In the genomic region with DNA sequence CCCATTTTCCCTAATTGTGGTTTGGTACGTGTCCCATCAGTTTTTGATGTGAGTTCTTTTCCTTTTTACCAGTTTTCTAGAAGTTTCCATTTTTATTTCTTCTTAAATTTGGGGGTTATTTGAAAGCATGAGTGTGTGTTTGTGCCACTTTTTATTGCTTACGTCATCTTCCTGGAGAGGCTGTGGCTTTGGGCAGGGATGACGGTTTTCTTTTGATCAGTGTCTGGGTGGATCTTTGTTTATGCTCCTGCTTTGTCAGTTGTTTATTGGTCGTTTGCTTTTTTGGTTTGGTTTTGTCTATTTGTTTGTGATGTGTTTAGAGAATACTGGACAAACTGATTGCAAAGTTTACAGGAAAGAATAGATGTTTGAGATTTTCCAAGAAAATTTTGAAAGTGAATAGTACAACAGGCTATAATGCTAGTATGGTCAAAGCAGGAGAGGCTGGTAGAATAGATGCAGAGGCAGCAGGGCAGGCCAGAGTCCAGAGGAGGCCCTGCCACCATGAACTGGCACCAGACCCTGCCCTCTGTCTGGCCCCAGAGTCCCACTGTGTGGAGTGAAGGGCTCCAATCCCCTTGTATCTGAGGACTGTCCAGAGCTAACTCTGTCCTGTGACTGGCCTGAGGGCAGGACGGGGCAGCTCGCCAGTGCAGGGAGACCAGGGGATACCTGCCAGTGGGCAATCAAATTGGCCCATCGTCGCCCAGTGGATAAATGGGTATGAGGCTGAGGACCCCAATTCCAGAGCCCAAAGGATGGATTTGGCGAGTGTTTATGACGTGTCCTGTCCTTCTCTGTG, we compare ENCODE assay signal across 18 cellular contexts. TPM values are rescaled to one million over a fixed set of nuclear protein-coding genes. Genes with fewer than 3 reads are reported as not detected.
A peak's percentile ranks its signal among the peaks of the same experiment; 100 is the strongest.
DNase-seq lines count a peak whose midpoint lies in the region; ATAC-seq and TF ChIP-seq lines count a peak whose summit lies in the region.
"Had no signal": no experiment of that assay in that cellular context is flagged by ENCODE, and none has a peak within 500 bp of the region (broad histone marks: within the 10 kb centered on the region; RNA-seq: fewer than 3 reads in every experiment).

No MANE protein-coding gene starts in this region.

- peak overlapping the region; percentile 27 for H3K27ac Mint-ChIP-seq in activated CD8-positive, alpha-beta T cell treated with anti-CD3 and anti-CD28 coated beads, Interleukin-2, amount 10 ng/mL, durations not matched to agents 7 days and 5 days
- no peak overlapping the region for H3K27ac Mint-ChIP-seq in activated CD8-positive, alpha-beta T cell treated with anti-CD3 and anti-CD28 coated beads for 36 hours
- H3K27ac Mint-ChIP-seq in CD8-positive, alpha-beta memory T cell = peak overlapping the region in 5 of 8 donors; percentile 12 to 94 (median 33)
- peak overlapping the region; percentile 93 for H3K27ac Mint-ChIP-seq in T-helper 17 cell
- H3K27ac Mint-ChIP-seq: endodermal cell had no signal

- peaks cover 8% of the 10 kb centered on the region for H3K27me3 Mint-ChIP-seq in activated CD8-positive, alpha-beta T cell treated with anti-CD3 and anti-CD28 coated beads, Interleukin-2, amount 10 ng/mL, durations not matched to agents 7 days and 5 days (ENCODE audit: low read depth)
- peaks cover 4% of the 10 kb centered on the region for H3K27me3 Mint-ChIP-seq in activated CD8-positive, alpha-beta T cell treated with anti-CD3 and anti-CD28 coated beads for 36 hours
- H3K27me3 Mint-ChIP-seq in CD8-positive, alpha-beta memory T cell = peaks cover 6 to 22% of the 10 kb centered on the region in 2 donors
- H3K27me3 Mint-ChIP-seq in T-helper 17 cell = peaks cover 15% of the 10 kb centered on the region

- no peaks in the 10 kb centered on the region for H3K27me3 ChIP-seq in CD8-positive, alpha-beta memory T cell (ENCODE audit: insufficient read depth, low read length, poor library complexity, severe bottlenecking)
- H3K27me3 ChIP-seq: uterus had no signal

- H3K9me3 ChIP-seq in CD8-positive, alpha-beta memory T cell (ENCODE audit: low read length) = no peaks in the 10 kb centered on the region
- H3K9me3 ChIP-seq in T-helper 17 cell (ENCODE audit: control insufficient read depth, low read length, poor library complexity, severe bottlenecking) = no peaks in the 10 kb centered on the region
- H3K9me3 ChIP-seq: A549, uterus had no signal

- H3K36me3 Mint-ChIP-seq in activated CD8-positive, alpha-beta T cell treated with anti-CD3 and anti-CD28 coated beads, Interleukin-2, amount 10 ng/mL, durations not matched to agents 7 days and 5 days (ENCODE audit: low read depth) = no peaks in the 10 kb centered on the region
- no peaks in the 10 kb centered on the region for H3K36me3 Mint-ChIP-seq in activated CD8-positive, alpha-beta T cell treated with anti-CD3 and anti-CD28 coated beads for 36 hours (ENCODE audit: low read depth)
- H3K36me3 Mint-ChIP-seq in CD8-positive, alpha-beta memory T cell = no peaks in the 10 kb centered on the region
- peaks cover 2% of the 10 kb centered on the region for H3K36me3 Mint-ChIP-seq in T-helper 17 cell (ENCODE audit: low read depth)

- TF ChIP-seq CTCF in activated CD8-positive, alpha-beta T cell treated with anti-CD3 and anti-CD28 coated beads for 36 hours (IDR thresholded peaks at IDR 0.05) = no peak

- no peak for ATAC-seq in activated CD8-positive, alpha-beta T cell treated with anti-CD3 and anti-CD28 coated beads, Interleukin-2, amount 10 ng/mL, durations not matched to agents 7 days and 5 days
- no peak for ATAC-seq in activated CD8-positive, alpha-beta T cell treated with anti-CD3 and anti-CD28 coated beads for 36 hours
- ATAC-seq in T-helper 17 cell (peak; percentile 96), left lobe of liver (peak; percentile 57), HG03457 (IDR thresholded peaks at IDR 0.05; ENCODE audit: unreplicated experiment) (no peak), GM19397 (IDR thresholded peaks at IDR 0.05; ENCODE audit: unreplicated experiment) (no peak)
- ATAC-seq: GM12878 had no signal

- H3K4me1 Mint-ChIP-seq in activated CD8-positive, alpha-beta T cell treated with anti-CD3 and anti-CD28 coated beads, Interleukin-2, amount 10 ng/mL, durations not matched to agents 7 days and 5 days (ENCODE audit: low read depth) = peaks cover 5% of the 10 kb centered on the region
- H3K4me1 Mint-ChIP-seq in activated CD8-positive, alpha-beta T cell treated with anti-CD3 and anti-CD28 coated beads for 36 hours (ENCODE audit: low read depth) = peaks cover 5% of the 10 kb centered on the region
- peaks cover 4 to 13% (median 10%) of the 10 kb centered on the region in 3 donors for H3K4me1 Mint-ChIP-seq in CD8-positive, alpha-beta memory T cell
- peaks cover 14% of the 10 kb centered on the region for H3K4me1 Mint-ChIP-seq in T-helper 17 cell
- H3K4me1 Mint-ChIP-seq: endodermal cell had no signal

- H3K36me3 ChIP-seq in CD8-positive, alpha-beta memory T cell (ENCODE audit: insufficient read depth, low read length) = no peaks in the 10 kb centered on the region
- H3K36me3 ChIP-seq: uterus had no signal

- no peaks in the 10 kb centered on the region for H3K9me3 Mint-ChIP-seq in activated CD8-positive, alpha-beta T cell treated with anti-CD3 and anti-CD28 coated beads, Interleukin-2, amount 10 ng/mL, durations not matched to agents 7 days and 5 days (ENCODE audit: insufficient read depth)
- no peaks in the 10 kb centered on the region for H3K9me3 Mint-ChIP-seq in activated CD8-positive, alpha-beta T cell treated with anti-CD3 and anti-CD28 coated beads for 36 hours
- peaks cover 0 to 4% (median 0%) of the 10 kb centered on the region in 5 donors for H3K9me3 Mint-ChIP-seq in CD8-positive, alpha-beta memory T cell
- H3K9me3 Mint-ChIP-seq: endodermal cell had no signal

- no peak overlapping the region for H3K4me3 ChIP-seq in CD8-positive, alpha-beta memory T cell (ENCODE audit: low read length)
- H3K4me3 ChIP-seq: A549, GM12878, uterus had no signal

- H3K4me1 ChIP-seq in CD8-positive, alpha-beta memory T cell (ENCODE audit: insufficient read depth, low read length) = peaks cover 7% of the 10 kb centered on the region
- H3K4me1 ChIP-seq: A549, uterus had no signal

- CTCF ChIA-PET in activated CD8-positive, alpha-beta T cell treated with anti-CD3 and anti-CD28 coated beads, Interleukin-2, amount 10 ng/mL, durations not matched to agents 7 days and 5 days (lab: Charles Lee) = no interaction called here
- CTCF ChIA-PET in activated CD8-positive, alpha-beta T cell treated with anti-CD3 and anti-CD28 coated beads for 36 hours (lab: Charles Lee) = no interaction called here
- CTCF ChIA-PET in CD8-positive, alpha-beta memory T cell (lab: Charles Lee) = no interaction called here

- no peak overlapping the region for H3K27ac ChIP-seq in CD8-positive, alpha-beta memory T cell (ENCODE audit: low read depth, low read length)
- H3K27ac ChIP-seq: A549, uterus had no signal

- DNase-seq in activated CD8-positive, alpha-beta T cell treated with anti-CD3 and anti-CD28 coated beads, Interleukin-2, amount 10 ng/mL, durations not matched to agents 7 days and 5 days = no peak
- DNase-seq in activated CD8-positive, alpha-beta T cell treated with anti-CD3 and anti-CD28 coated beads for 36 hours = no peak
- DNase-seq in CD8-positive, alpha-beta memory T cell = peak in 1 of 5 donors; percentile 47
- DNase-seq in T-helper 17 cell (no peak), left lobe of liver (ENCODE audit: low spot score) (no peak), DMS79 treated with DMSO at 0.1 percent for 48 hours (lab: John Stamatoyannopoulos, UW) (no peak)
- DNase-seq: aorta, COR-L47, endodermal cell, kidney glomerular epithelial cell, NCI-H1930, NCI-H524 treated with DMSO at 0.1 percent for 48 hours, retina, uterus had no signal

- intact Hi-C loops in activated CD8-positive, alpha-beta T cell treated with anti-CD3 and anti-CD28 coated beads for 36 hours (cut with micrococcal nuclease) = no loop called here

- H3K4me3 Mint-ChIP-seq in activated CD8-positive, alpha-beta T cell treated with anti-CD3 and anti-CD28 coated beads, Interleukin-2, amount 10 ng/mL, durations not matched to agents 7 days and 5 days = no peak overlapping the region
- no peak overlapping the region for H3K4me3 Mint-ChIP-seq in activated CD8-positive, alpha-beta T cell treated with anti-CD3 and anti-CD28 coated beads for 36 hours
- peak overlapping the region in 2 of 7 donors; percentile 15 to 38 for H3K4me3 Mint-ChIP-seq in CD8-positive, alpha-beta memory T cell
- H3K4me3 Mint-ChIP-seq in T-helper 17 cell = peak overlapping the region; percentile 26
- H3K4me3 Mint-ChIP-seq: endodermal cell had no signal

- POLR2A ChIA-PET in activated CD8-positive, alpha-beta T cell treated with anti-CD3 and anti-CD28 coated beads, Interleukin-2, amount 10 ng/mL, durations not matched to agents 7 days and 5 days (lab: Charles Lee) = interaction anchor here (0.6 kb wide), 1 partner anchor 136 kb away, joined by 3 read pairs; no protein-coding TSS in a partner anchor
- POLR2A ChIA-PET in activated CD8-positive, alpha-beta T cell treated with anti-CD3 and anti-CD28 coated beads for 36 hours (lab: Charles Lee) = interaction anchor here (0.6 kb wide), 1 partner anchor 569 kb away, joined by 3 read pairs; no protein-coding TSS in a partner anchor
- POLR2A ChIA-PET in CD8-positive, alpha-beta memory T cell (lab: Charles Lee) = no interaction called here

RNA-seq across cellular contexts. Expression of a gene that starts 23.4 kb away (rescaled TPM):
- total RNA-seq in activated CD8-positive, alpha-beta T cell treated with anti-CD3 and anti-CD28 coated beads, Interleukin-2, amount 10 ng/mL, durations not matched to agents 7 days and 5 days = 1 to 10 TPM; 3.4 to 3.5 TPM
- total RNA-seq in activated CD8-positive, alpha-beta T cell treated with anti-CD3 and anti-CD28 coated beads for 36 hours = 1 to 10 TPM; 1.4 to 1.8 TPM
- total RNA-seq in CD8-positive, alpha-beta memory T cell = 1 to 10 TPM; 1.8 to 3.5 TPM
- 0.90 TPM for polyA plus RNA-seq in CD8-positive, alpha-beta memory T cell
- total RNA-seq in T-helper 17 cell (10 to 100 TPM; 42.0 to 72.1 TPM), left lobe of liver (34.9 TPM)

Comparison
In these comparisons a context has a peak if more than half of its experiments do, and no peak if none do; other contexts are left out.
1. ATAC-seq: peak in T-helper 17 cell (single experiment) and left lobe of liver (single experiment); none in activated CD8-positive, alpha-beta T cell treated with anti-CD3 and anti-CD28 coated beads, Interleukin-2, amount 10 ng/mL, durations not matched to agents 7 days and 5 days (single experiment), activated CD8-positive, alpha-beta T cell treated with anti-CD3 and anti-CD28 coated beads for 36 hours (single experiment), HG03457 (single experiment) and GM19397 (single experiment).